ENCODE assay signal across 3 cellular contexts in the genomic region with DNA sequence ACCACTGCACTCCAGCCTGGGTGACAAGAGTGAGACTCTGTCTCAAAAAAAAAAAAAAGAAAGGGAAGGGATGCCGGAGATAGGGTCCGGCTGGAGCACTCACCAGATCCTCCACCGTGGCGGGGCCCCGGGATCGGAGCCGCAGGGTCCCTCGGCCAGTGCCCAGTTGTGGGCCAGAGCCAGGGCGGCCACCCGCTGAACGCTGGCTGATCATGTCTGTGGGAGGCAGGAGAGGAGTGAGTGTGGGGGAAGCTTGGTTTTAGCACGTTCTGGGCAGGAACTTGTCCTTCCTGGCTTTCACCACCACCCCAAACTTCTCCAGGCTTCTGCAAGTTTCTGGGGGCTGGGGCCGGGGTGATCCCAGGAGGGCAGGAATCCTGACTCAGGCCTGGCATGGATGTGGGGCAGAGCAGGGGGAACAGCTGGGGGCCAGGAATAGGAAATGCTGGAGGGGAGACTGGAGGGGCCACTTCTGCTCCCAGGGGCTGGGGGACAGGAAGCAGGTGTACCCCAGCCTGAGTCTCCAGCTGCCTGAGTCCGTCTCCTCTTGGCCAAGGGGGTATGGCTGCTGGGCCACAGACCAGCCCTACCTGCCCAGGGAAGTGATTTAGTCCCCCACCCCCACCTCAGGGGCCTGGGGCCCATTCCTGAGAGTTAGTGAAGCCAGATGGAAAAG.
TF ChIP-seq lines count a peak whose summit lies in the region.

No MANE protein-coding gene starts in this region.

TF ChIP-seq in H1, 55 proteins besides CTCF, POLR2A, EP300 and RAD21:
- TF ChIP-seq SIN3A (conservative IDR thresholded peaks at IDR 0.05 in 1 of 2, IDR thresholded peaks at IDR 0.05 in 1 of 2; ENCODE audit: low read depth in 1 of 2, low read length in 2 of 2), result no peak
- TF ChIP-seq ATF2 (IDR thresholded peaks at IDR 0.05; ENCODE audit: low read length), result no peak
- no peak for TF ChIP-seq KDM5A (IDR thresholded peaks at IDR 0.05; ENCODE audit: low read length)
- no peak for TF ChIP-seq CREB1 (IDR thresholded peaks at IDR 0.05)
- no peak for TF ChIP-seq KDM4A (IDR thresholded peaks at IDR 0.05; ENCODE audit: low read depth, low read length, severe bottlenecking)
- TF ChIP-seq CBX8 (IDR thresholded peaks at IDR 0.05; ENCODE audit: borderline replicate concordance, low read depth, low read length), result no peak
- no peak for TF ChIP-seq MAFK (IDR thresholded peaks at IDR 0.05; ENCODE audit: low read depth, low read length)
- TF ChIP-seq JUN (IDR thresholded peaks at IDR 0.05; ENCODE audit: low read depth, low read length), result no peak
- no peak for TF ChIP-seq SUZ12 (IDR thresholded peaks at IDR 0.05; ENCODE audit: low read length)
- TF ChIP-seq HDAC2 (IDR thresholded peaks at IDR 0.05; ENCODE audit: borderline replicate concordance in 1 of 2, low read depth in 2 of 2, low read length in 2 of 2), result no peak
- TF ChIP-seq TAF7 (optimal IDR thresholded peaks at IDR 0.05; ENCODE audit: borderline replicate concordance, low read depth, low read length), result no peak
- no peak for TF ChIP-seq SIX5 (IDR thresholded peaks at IDR 0.05; ENCODE audit: low read depth, low read length)
- no peak for TF ChIP-seq POLR2AphosphoS5 (IDR thresholded peaks at IDR 0.05; ENCODE audit: low read depth, low read length)

TF ChIP-seq in SK-N-SH, 30 proteins besides CTCF, POLR2A, EP300 and RAD21:
- no peak for TF ChIP-seq FOSL2 (IDR thresholded peaks at IDR 0.05; ENCODE audit: borderline replicate concordance, low read depth)
- no peak for TF ChIP-seq RCOR1 (IDR thresholded peaks at IDR 0.05; ENCODE audit: low read length)
- no peak for TF ChIP-seq MAX (IDR thresholded peaks at IDR 0.05; ENCODE audit: low read depth)
- TF ChIP-seq CHD2 (IDR thresholded peaks at IDR 0.05; ENCODE audit: low read length, partially characterized antibody), result no peak
- TF ChIP-seq, protein P1, sequence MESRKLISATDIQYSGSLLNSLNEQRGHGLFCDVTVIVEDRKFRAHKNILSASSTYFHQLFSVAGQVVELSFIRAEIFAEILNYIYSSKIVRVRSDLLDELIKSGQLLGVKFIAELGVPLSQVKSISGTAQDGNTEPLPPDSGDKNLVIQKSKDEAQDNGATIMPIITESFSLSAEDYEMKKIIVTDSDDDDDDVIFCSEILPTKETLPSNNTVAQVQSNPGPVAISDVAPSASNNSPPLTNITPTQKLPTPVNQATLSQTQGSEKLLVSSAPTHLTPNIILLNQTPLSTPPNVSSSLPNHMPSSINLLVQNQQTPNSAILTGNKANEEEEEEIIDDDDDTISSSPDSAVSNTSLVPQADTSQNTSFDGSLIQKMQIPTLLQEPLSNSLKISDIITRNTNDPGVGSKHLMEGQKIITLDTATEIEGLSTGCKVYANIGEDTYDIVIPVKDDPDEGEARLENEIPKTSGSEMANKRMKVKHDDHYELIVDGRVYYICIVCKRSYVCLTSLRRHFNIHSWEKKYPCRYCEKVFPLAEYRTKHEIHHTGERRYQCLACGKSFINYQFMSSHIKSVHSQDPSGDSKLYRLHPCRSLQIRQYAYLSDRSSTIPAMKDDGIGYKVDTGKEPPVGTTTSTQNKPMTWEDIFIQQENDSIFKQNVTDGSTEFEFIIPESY (IDR thresholded peaks at IDR 0.05; ENCODE audit: borderline replicate concordance, low read depth), result no peak
- no peak for TF ChIP-seq USF2 (IDR thresholded peaks at IDR 0.05; ENCODE audit: borderline replicate concordance, low read depth, low read length)
- TF ChIP-seq TCF12 (IDR thresholded peaks at IDR 0.05), result no peak
- TF ChIP-seq, protein P2, sequence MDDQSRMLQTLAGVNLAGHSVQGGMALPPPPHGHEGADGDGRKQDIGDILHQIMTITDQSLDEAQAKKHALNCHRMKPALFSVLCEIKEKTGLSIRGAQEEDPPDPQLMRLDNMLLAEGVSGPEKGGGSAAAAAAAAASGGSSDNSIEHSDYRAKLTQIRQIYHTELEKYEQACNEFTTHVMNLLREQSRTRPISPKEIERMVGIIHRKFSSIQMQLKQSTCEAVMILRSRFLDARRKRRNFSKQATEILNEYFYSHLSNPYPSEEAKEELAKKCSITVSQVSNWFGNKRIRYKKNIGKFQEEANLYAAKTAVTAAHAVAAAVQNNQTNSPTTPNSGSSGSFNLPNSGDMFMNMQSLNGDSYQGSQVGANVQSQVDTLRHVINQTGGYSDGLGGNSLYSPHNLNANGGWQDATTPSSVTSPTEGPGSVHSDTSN (IDR thresholded peaks at IDR 0.05), result no peak

TF ChIP-seq in SK-N-SH treated with all-trans-retinoic acid at 6 μM for 48 hours, 23 proteins besides CTCF, POLR2A, EP300 and RAD21:
- TF ChIP-seq RARB (CRISPR knock-in tag; IDR thresholded peaks at IDR 0.05) (no peak), ZNF8 (CRISPR knock-in tag; IDR thresholded peaks at IDR 0.05) (no peak), CSDC2 (CRISPR knock-in tag; IDR thresholded peaks at IDR 0.05) (no peak), TCF4 (CRISPR knock-in tag; IDR thresholded peaks at IDR 0.05; ENCODE audit: borderline replicate concordance) (no peak)
